1 cellular context compared by ENCODE assay signal in genomic region chr7:155340071-155340531, GRCh38.
A peak's percentile ranks its signal among the peaks of the same experiment; 100 is the strongest.
TF ChIP-seq lines count a peak whose summit lies in the region.

No MANE protein-coding gene starts in this region.

TF ChIP-seq in K562, 482 proteins besides CTCF, POLR2A, EP300 and RAD21 (continued from another document):
- TF ChIP-seq TRIM25 (IDR thresholded peaks at IDR 0.05; ENCODE audit: borderline replicate concordance) (no peak), ZNF354B (CRISPR knock-in tag; IDR thresholded peaks at IDR 0.05) (no peak), EZH2 (IDR thresholded peaks at IDR 0.05; ENCODE audit: borderline replicate concordance, low read depth, low read length) (peak; percentile 96; the same call in 1 of the 2 replicates), BRF1 (IDR thresholded peaks at IDR 0.05; ENCODE audit: borderline replicate concordance, extremely low read depth, insufficient read length) (no peak), CBX5 (IDR thresholded peaks at IDR 0.05; ENCODE audit: borderline replicate concordance, low read depth) (no peak), KDM5B (IDR thresholded peaks at IDR 0.05; ENCODE audit: insufficient replicate concordance, low read depth, low read length) (no peak)
